In the genomic region with DNA sequence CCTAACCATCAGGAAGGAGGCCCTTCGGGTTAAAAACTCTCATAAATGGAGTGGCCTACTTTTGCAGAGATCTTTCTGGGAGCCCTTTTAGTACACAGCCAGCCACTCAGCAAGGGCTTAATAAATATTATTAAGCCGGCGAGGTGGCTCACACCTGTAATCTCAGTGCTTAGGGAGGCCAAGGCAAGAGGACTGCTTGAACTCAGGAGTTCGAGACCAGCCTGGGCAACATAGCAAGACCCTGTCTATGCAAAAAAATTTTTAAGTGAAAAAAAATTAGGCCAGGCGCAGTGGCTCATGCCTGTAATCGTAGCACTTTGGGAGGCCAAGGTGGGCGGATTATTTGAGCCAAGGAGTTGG, we compare ENCODE assay signal across 10 cellular contexts. TPM values are rescaled to one million over a fixed set of nuclear protein-coding genes. Genes with fewer than 3 reads are reported as not detected.
A peak's percentile ranks its signal among the peaks of the same experiment; 100 is the strongest.
DNase-seq lines count a peak whose midpoint lies in the region; ATAC-seq and TF ChIP-seq lines count a peak whose summit lies in the region.
"Had no signal": no experiment of that assay in that cellular context is flagged by ENCODE, and none has a peak within 500 bp of the region (broad histone marks: within the 10 kb centered on the region; RNA-seq: fewer than 3 reads in every experiment).

No MANE protein-coding gene starts in this region.

- H3K27ac Mint-ChIP-seq in activated T-cell treated with anti-CD3 and anti-CD28 coated beads, Interleukin-2, amount 50 U/mL, for 72 hours = no peak overlapping the region

- H3K27me3 Mint-ChIP-seq in activated T-cell treated with anti-CD3 and anti-CD28 coated beads, Interleukin-2, amount 50 U/mL, for 72 hours (ENCODE audit: low read depth) = peaks cover 16% of the 10 kb centered on the region

- H3K9me3 ChIP-seq in right lobe of liver (no peaks in the 10 kb centered on the region), tibial artery (no peaks in the 10 kb centered on the region)

- peak overlapping the region; percentile 71 to 82 for H3K4me3 Mint-ChIP-seq in activated T-cell treated with anti-CD3 and anti-CD28 coated beads, Interleukin-2, amount 50 U/mL, for 72 hours

- peaks cover 0 to 25% (median 8%) of the 10 kb centered on the region in 4 donors for H3K4me1 ChIP-seq in right lobe of liver
- peaks cover 0 to 71% (median 51%) of the 10 kb centered on the region in 4 donors for H3K4me1 ChIP-seq in tibial artery

- intact Hi-C loops in right lobe of liver (cut with DNase I) = no loop called here
- intact Hi-C loops in tibial artery (cut with DNase I; ENCODE audit: low total_unique reads) = no loop called here
- intact Hi-C loops in posterior vena cava (cut with DNase I) = loop anchor here in 1 of 2 donors (5.0 kb wide), 1 partner anchor 36 kb away; no protein-coding TSS in a partner anchor

- H3K4me1 Mint-ChIP-seq in activated T-cell treated with anti-CD3 and anti-CD28 coated beads, Interleukin-2, amount 50 U/mL, for 72 hours (ENCODE audit: low read depth) = peaks cover 6% of the 10 kb centered on the region

- no peaks in the 10 kb centered on the region for H3K9me3 Mint-ChIP-seq in activated T-cell treated with anti-CD3 and anti-CD28 coated beads, Interleukin-2, amount 50 U/mL, for 72 hours

- H3K27ac ChIP-seq in angular gyrus (ENCODE audit: low read depth, low read length) (peak overlapping the region; percentile 85), right lobe of liver (peak overlapping the region; percentile 72 to 85 (median 72)), tibial artery (peak overlapping the region; percentile 94 to 98)

- TF ChIP-seq POLR2A in right lobe of liver (IDR thresholded peaks at IDR 0.05) = no peak

- TF ChIP-seq CTCF in right lobe of liver (IDR thresholded peaks at IDR 0.05) (no peak), tibial artery (IDR thresholded peaks at IDR 0.05) (no peak)

- H3K4me3 ChIP-seq in right lobe of liver = peak overlapping the region in 2 of 3 donors; percentile 58 to 64
- peak overlapping the region; percentile 93 to 98 for H3K4me3 ChIP-seq in tibial artery

- H3K36me3 ChIP-seq in right lobe of liver = peaks cover 0 to 8% (median under 1%) of the 10 kb centered on the region in 4 donors
- peaks cover 17 to 37% (median 31%) of the 10 kb centered on the region in 3 donors for H3K36me3 ChIP-seq in tibial artery

- 46% methylated on average over 5 of the region's 7 CpGs for WGBS in right lobe of liver (ENCODE audit: insufficient coverage, low coverage, low lambda C conversion rate, missing lambda C conversion rate)

- no peaks in the 10 kb centered on the region for H3K36me3 Mint-ChIP-seq in activated T-cell treated with anti-CD3 and anti-CD28 coated beads, Interleukin-2, amount 50 U/mL, for 72 hours (ENCODE audit: insufficient read depth in 2 of 2)

- DNase-seq in activated T-cell treated with anti-CD3 and anti-CD28 coated beads, Interleukin-2, amount 50 U/mL, for 72 hours = no peak
- no peak for DNase-seq in activated T-cell treated with anti-CD3 and anti-CD28 coated beads, Interleukin-2, amount 50 U/mL, for 1 hour
- DNase-seq in right lobe of liver (no peak), tibial artery (no peak), posterior vena cava (ENCODE audit: low spot score) (no peak)
- no peak for DNase-seq in effector CD4-positive, alpha-beta T cell
- DNase-seq: NCI-H187 treated with DMSO at 0.1 percent for 48 hours had no signal

- ATAC-seq in activated T-cell treated with anti-CD3 and anti-CD28 coated beads, Interleukin-2, amount 50 U/mL, for 72 hours (replicated peaks in 1 of 2) = no peak
- ATAC-seq in right lobe of liver = no peak
- no peak for ATAC-seq in HG02852 (IDR thresholded peaks at IDR 0.05; ENCODE audit: unreplicated experiment)

- H3K27me3 ChIP-seq in right lobe of liver = no peaks in the 10 kb centered on the region
- no peaks in the 10 kb centered on the region for H3K27me3 ChIP-seq in tibial artery

RNA-seq across cellular contexts. Expression of gene KANK2, which starts 0.8 kb away (rescaled TPM):
- total RNA-seq in activated T-cell treated with anti-CD3 and anti-CD28 coated beads, Interleukin-2, amount 50 U/mL, for 72 hours = 1 to 10 TPM in 1 of 2 donors, under 1 TPM in 1; 0.96 to 1.1 TPM
- total RNA-seq in right lobe of liver (10 to 100 TPM; 36.3 to 65.4 (median 50.4) TPM), posterior vena cava (100 to 1,000 TPM; 355 to 482 TPM)

RNA-seq across cellular contexts. Expression of gene ANGPTL8, which starts 41.3 kb away (rescaled TPM):
- not detected for total RNA-seq in activated T-cell treated with anti-CD3 and anti-CD28 coated beads, Interleukin-2, amount 50 U/mL, for 72 hours
- total RNA-seq in right lobe of liver = 100 to 1,000 TPM in 4 of 6 experiments, 10 to 100 TPM in 2; 56.7 to 287 (median 140) TPM
- under 1 TPM in 1 of 2 donors, not detected in 1; 0.57 TPM for total RNA-seq in posterior vena cava
- total RNA-seq: myocyte had no signal

RNA-seq across cellular contexts. Expression of gene SPC24, which starts 42.6 kb away (rescaled TPM):
- total RNA-seq in activated T-cell treated with anti-CD3 and anti-CD28 coated beads, Interleukin-2, amount 50 U/mL, for 72 hours = 10 to 100 TPM; 43.6 to 46.8 TPM
- 1 to 10 TPM in 5 of 6 experiments, under 1 TPM in 1; 0.90 to 3.8 (median 2.2) TPM for total RNA-seq in right lobe of liver
- total RNA-seq in posterior vena cava = 1 to 10 TPM in 1 of 2 donors, under 1 TPM in 1; 0.81 to 2.2 TPM

Comparison
In these comparisons a context has a peak if more than half of its experiments do, and no peak if none do; other contexts are left out.
1. RNA of gene KANK2, which starts 0.8 kb away (total RNA-seq): 355 to 482 TPM in posterior vena cava and 36.3 to 65.4 TPM in right lobe of liver; 0.96 to 1.1 TPM in activated T-cell treated with anti-CD3 and anti-CD28 coated beads, Interleukin-2, amount 50 U/mL, for 72 hours; every median in the first group is over 10 times any median in the second.
2. RNA of gene ANGPTL8, which starts 41.3 kb away (total RNA-seq): 56.7 to 287 TPM in right lobe of liver; 0.57 TPM in posterior vena cava and not detected in activated T-cell treated with anti-CD3 and anti-CD28 coated beads, Interleukin-2, amount 50 U/mL, for 72 hours; every median in the first group is over 10 times any median in the second.
3. RNA of gene SPC24, which starts 42.6 kb away (total RNA-seq): 43.6 to 46.8 TPM in activated T-cell treated with anti-CD3 and anti-CD28 coated beads, Interleukin-2, amount 50 U/mL, for 72 hours; 0.90 to 3.8 TPM in right lobe of liver and 0.81 to 2.2 TPM in posterior vena cava; every median in the first group is over 4 times any median in the second.
4. Peak in every context shown above with its lines, with median percentiles within 50 percentile points of each other: H3K27ac ChIP-seq.